ENCODE assay signal across 1 cellular context in genomic region chr16:12535535-12536411, GRCh38.
TF ChIP-seq lines count a peak whose summit lies in the region.

No MANE protein-coding gene starts in this region.

TF ChIP-seq in HepG2, 621 proteins besides CTCF, POLR2A, EP300 and RAD21 (continued from another document):
- TF ChIP-seq ZHX2 (IDR thresholded peaks at IDR 0.05; ENCODE audit: low read depth) = no peak
- no peak for TF ChIP-seq ZHX2 (CRISPR knock-in tag; IDR thresholded peaks at IDR 0.05; ENCODE audit: borderline replicate concordance)
- TF ChIP-seq NPAS2 (CRISPR knock-in tag; IDR thresholded peaks at IDR 0.05; ENCODE audit: borderline replicate concordance) = no peak
- TF ChIP-seq ZNF839 (CRISPR knock-in tag; IDR thresholded peaks at IDR 0.05; ENCODE audit: borderline replicate concordance) = no peak
- TF ChIP-seq TOE1 (CRISPR knock-in tag; IDR thresholded peaks at IDR 0.05) = no peak
- no peak for TF ChIP-seq ZNF609 (CRISPR knock-in tag; IDR thresholded peaks at IDR 0.05; ENCODE audit: borderline replicate concordance)
- TF ChIP-seq HMG20A (CRISPR knock-in tag; IDR thresholded peaks at IDR 0.05; ENCODE audit: borderline replicate concordance) = no peak
- no peak for TF ChIP-seq TSC22D2 (CRISPR knock-in tag; IDR thresholded peaks at IDR 0.05; ENCODE audit: borderline replicate concordance)
- no peak for TF ChIP-seq KLF13 (CRISPR knock-in tag; IDR thresholded peaks at IDR 0.05)
- TF ChIP-seq MEIS2 (CRISPR knock-in tag; IDR thresholded peaks at IDR 0.05) = no peak
- no peak for TF ChIP-seq CREBL2 (CRISPR knock-in tag; IDR thresholded peaks at IDR 0.05; ENCODE audit: borderline replicate concordance)
- TF ChIP-seq STAG1 (CRISPR knock-in tag; IDR thresholded peaks at IDR 0.05) = peak; percentile 24; the same call in 1 of the 2 replicates
- TF ChIP-seq ZNF788 (CRISPR knock-in tag; IDR thresholded peaks at IDR 0.05; ENCODE audit: borderline replicate concordance) = no peak
- no peak for TF ChIP-seq U2AF1 (optimal IDR thresholded peaks at IDR 0.05; ENCODE audit: low read depth, low read length)
- no peak for TF ChIP-seq HNRNPLL (IDR thresholded peaks at IDR 0.05; ENCODE audit: low read depth, low read length, poor library complexity, severe bottlenecking)
- TF ChIP-seq HOXA5 (CRISPR knock-in tag; IDR thresholded peaks at IDR 0.05) = no peak
- TF ChIP-seq ZNF749 (CRISPR knock-in tag; IDR thresholded peaks at IDR 0.05; ENCODE audit: borderline replicate concordance) = no peak
- TF ChIP-seq ZNF33B (CRISPR knock-in tag; IDR thresholded peaks at IDR 0.05) = no peak
- TF ChIP-seq ZNF614 (CRISPR knock-in tag; IDR thresholded peaks at IDR 0.05; ENCODE audit: borderline replicate concordance) = no peak
TF ChIP-seq in HepG2: peak in this region for 27.
